In genomic region chr6:13454286-13455221, GRCh38 we compare ENCODE assay signal across 9 cellular contexts. TPM values are rescaled to one million over a fixed set of nuclear protein-coding genes. Genes with fewer than 3 reads are reported as not detected.
DNase-seq lines count a peak whose midpoint lies in the region; ATAC-seq, FAIRE-seq and TF ChIP-seq lines count a peak whose summit lies in the region.
"Had no signal": no experiment of that assay in that cellular context is flagged by ENCODE, and none has a peak within 500 bp of the region (broad histone marks: within the 10 kb centered on the region; RNA-seq: fewer than 3 reads in every experiment).

No MANE protein-coding gene starts in this region.

- ATAC-seq in HG03521 (IDR thresholded peaks at IDR 0.05; ENCODE audit: unreplicated experiment), result peak; percentile 40
- ATAC-seq in stimulated activated effector memory CD8-positive, alpha-beta T cell treated with anti-CD3 and anti-CD28 coated beads, Interleukin-12 subunit alpha, Interleukin-12 subunit beta, amount 100 ng/mL, for 72 hours, result peak; percentile 88
- ATAC-seq: Panc1 had no signal

- TF ChIP-seq POLR2A in GM12891 (IDR thresholded peaks at IDR 0.05; ENCODE audit: low read depth, low read length), result peak; percentile 11

- DNase-seq in GM12891 (ENCODE audit: insufficient read length, low spot score) (no peak), NCI-H1436 (lab: John Stamatoyannopoulos, UW) (no peak), hepatic stellate cell (ENCODE audit: low spot score) (no peak)
- peak; percentile 86 for DNase-seq in activated CD4-positive, alpha-beta T cell treated with anti-CD3 and anti-CD28 coated beads for 48 hours
- peak; percentile 50 to 84 for DNase-seq in stimulated activated effector memory CD8-positive, alpha-beta T cell treated with anti-CD3 and anti-CD28 coated beads, Interleukin-12 subunit alpha, Interleukin-12 subunit beta, amount 100 ng/mL, for 72 hours (ENCODE audit: low spot score in 2 of 2)

- H3K4me1 ChIP-seq in mucosa of rectum (ENCODE audit: control insufficient read depth in 2 of 2, insufficient read depth in 2 of 2, low read length in 2 of 2), result peaks cover 4 to 9% of the 10 kb centered on the region in 2 donors

- H3K36me3 ChIP-seq in mucosa of rectum (ENCODE audit: control insufficient read depth in 2 of 2, insufficient read depth in 2 of 2, low read length in 2 of 2), result no peaks in the 10 kb centered on the region

- no peaks in the 10 kb centered on the region for H3K27me3 ChIP-seq in mucosa of rectum (ENCODE audit: control insufficient read depth in 2 of 2, insufficient read depth in 2 of 2, low read length in 2 of 2)

- peaks cover 43% of the 10 kb centered on the region for H3K4me1 Mint-ChIP-seq in dendritic cell treated with granulocyte-macrophage colony-stimulating factor and Interleukin-4, amounts not matched to agents 40 ng/mL and 50 ng/mL, for 4 days (ENCODE audit: low read depth)
- peaks cover 50% of the 10 kb centered on the region for H3K4me1 Mint-ChIP-seq in stimulated activated effector memory CD8-positive, alpha-beta T cell treated with anti-CD3 and anti-CD28 coated beads, Interleukin-12 subunit alpha, Interleukin-12 subunit beta, amount 100 ng/mL, for 72 hours

- peak; percentile 94 for FAIRE-seq in GM12891 (lab: Jason Lieb, UNC)

- H3K36me3 Mint-ChIP-seq in dendritic cell treated with granulocyte-macrophage colony-stimulating factor and Interleukin-4, amounts not matched to agents 40 ng/mL and 50 ng/mL, for 4 days (ENCODE audit: low read depth), result peaks cover 44% of the 10 kb centered on the region
- peaks cover 14% of the 10 kb centered on the region for H3K36me3 Mint-ChIP-seq in stimulated activated effector memory CD8-positive, alpha-beta T cell treated with anti-CD3 and anti-CD28 coated beads, Interleukin-12 subunit alpha, Interleukin-12 subunit beta, amount 100 ng/mL, for 72 hours

- H3K9me3 ChIP-seq in mucosa of rectum (ENCODE audit: control insufficient read depth in 2 of 2, low read length in 2 of 2), result no peaks in the 10 kb centered on the region

- intact Hi-C loops in dendritic cell treated with granulocyte-macrophage colony-stimulating factor and Interleukin-4, amounts not matched to agents 40 ng/mL and 50 ng/mL, for 4 days (cut with micrococcal nuclease), result loop anchor here (5.0 kb wide), 1 partner anchor 33 kb away; the partner anchor contains the start of gene GFOD1

- H3K27ac Mint-ChIP-seq in dendritic cell treated with granulocyte-macrophage colony-stimulating factor and Interleukin-4, amounts not matched to agents 40 ng/mL and 50 ng/mL, for 4 days, result peak overlapping the region; percentile 68
- peak overlapping the region; percentile 83 for H3K27ac Mint-ChIP-seq in stimulated activated effector memory CD8-positive, alpha-beta T cell treated with anti-CD3 and anti-CD28 coated beads, Interleukin-12 subunit alpha, Interleukin-12 subunit beta, amount 100 ng/mL, for 72 hours

- H3K4me3 ChIP-seq in mucosa of rectum (ENCODE audit: low read length in 2 of 2), result no peak overlapping the region

- no peak overlapping the region for H3K9ac ChIP-seq in mucosa of rectum (ENCODE audit: low read depth in 1 of 2, low read length in 2 of 2)

- no peaks in the 10 kb centered on the region for H3K9me3 Mint-ChIP-seq in dendritic cell treated with granulocyte-macrophage colony-stimulating factor and Interleukin-4, amounts not matched to agents 40 ng/mL and 50 ng/mL, for 4 days
- no peaks in the 10 kb centered on the region for H3K9me3 Mint-ChIP-seq in stimulated activated effector memory CD8-positive, alpha-beta T cell treated with anti-CD3 and anti-CD28 coated beads, Interleukin-12 subunit alpha, Interleukin-12 subunit beta, amount 100 ng/mL, for 72 hours

- peak overlapping the region; percentile 10 to 26 for H3K27ac ChIP-seq in mucosa of rectum (ENCODE audit: low read depth in 2 of 2, low read length in 2 of 2)

- peak overlapping the region; percentile 24 for H3K4me3 Mint-ChIP-seq in dendritic cell treated with granulocyte-macrophage colony-stimulating factor and Interleukin-4, amounts not matched to agents 40 ng/mL and 50 ng/mL, for 4 days
- H3K4me3 Mint-ChIP-seq in stimulated activated effector memory CD8-positive, alpha-beta T cell treated with anti-CD3 and anti-CD28 coated beads, Interleukin-12 subunit alpha, Interleukin-12 subunit beta, amount 100 ng/mL, for 72 hours, result peak overlapping the region; percentile 55

- H3K27me3 Mint-ChIP-seq in dendritic cell treated with granulocyte-macrophage colony-stimulating factor and Interleukin-4, amounts not matched to agents 40 ng/mL and 50 ng/mL, for 4 days, result no peaks in the 10 kb centered on the region

TF ChIP-seq in GM12891, 5 proteins besides CTCF, POLR2A, EP300 and RAD21:
- TF ChIP-seq POLR2AphosphoS5 (IDR thresholded peaks at IDR 0.05; ENCODE audit: low read depth, low read length), result no peak
- peak; percentile 29; the same call in 1 of the 2 replicates for TF ChIP-seq POU2F2 (IDR thresholded peaks at IDR 0.05; ENCODE audit: low read depth, low read length)

RNA-seq across cellular contexts. Expression of gene GFOD1, which starts 32.8 kb away (rescaled TPM):
- polyA plus RNA-seq in GM12891 (2012; ENCODE audit: low read depth, missing spikeins), result 9.8 TPM

Comparison
In these comparisons a context has a peak if more than half of its experiments do, and no peak if none do; other contexts are left out.
1. DNase-seq: peak in activated CD4-positive, alpha-beta T cell treated with anti-CD3 and anti-CD28 coated beads for 48 hours (single experiment) and stimulated activated effector memory CD8-positive, alpha-beta T cell treated with anti-CD3 and anti-CD28 coated beads, Interleukin-12 subunit alpha, Interleukin-12 subunit beta, amount 100 ng/mL, for 72 hours (2 of 2); none in GM12891 (single experiment), NCI-H1436 (single experiment) and hepatic stellate cell (single experiment).